Comparison of ENCODE assay signal across 20 cellular contexts in genomic region chr11:16749092-16749491, GRCh38. TPM values are rescaled to one million over a fixed set of nuclear protein-coding genes. Genes with fewer than 3 reads are reported as not detected.
DNase-seq lines count a peak whose midpoint lies in the region; ATAC-seq lines count a peak whose summit lies in the region.
"Had no signal": no experiment of that assay in that cellular context is flagged by ENCODE, and none has a peak within 500 bp of the region (broad histone marks: within the 10 kb centered on the region; RNA-seq: fewer than 3 reads in every experiment).

No MANE protein-coding gene starts in this region.

- no peak overlapping the region for H3K27ac ChIP-seq in neuronal stem cell (replicated peaks; ENCODE audit: low read length)

- no peaks in the 10 kb centered on the region for H3K27me3 ChIP-seq in neuronal stem cell (ENCODE audit: control insufficient read depth in 3 of 3, insufficient read depth in 3 of 3, low read depth in 1 of 3, low read length in 3 of 3)
- H3K27me3 ChIP-seq: MG63 had no signal

- no peak overlapping the region for H2AFZ ChIP-seq in neuronal stem cell (ENCODE audit: low read length)

- H3K9me3 ChIP-seq in neuronal stem cell (replicated peaks in 1 of 2; ENCODE audit: control insufficient read depth in 2 of 2, insufficient read depth in 1 of 2, low read depth in 1 of 2, low read length in 2 of 2) = peaks cover 0 to 13% of the 10 kb centered on the region in 2 donors
- H3K9me3 ChIP-seq: HAP-1, MG63 had no signal

- no peak overlapping the region for H2BK12ac ChIP-seq in neuronal stem cell (ENCODE audit: low read length)

- intact Hi-C loops in activated CD4-positive, alpha-beta T cell treated with anti-CD3 and anti-CD28 coated beads, Interleukin-2, amount 10 ng/mL, durations not matched to agents 24 days and 14 days (cut with micrococcal nuclease) = loop anchor here (1.0 kb wide), 1 partner anchor 11 kb away; the partner anchor contains the start of gene C11orf58

- no peak overlapping the region for H3K4me2 ChIP-seq in neuronal stem cell (ENCODE audit: insufficient read depth, low read length, poor library complexity, severe bottlenecking)

- H2BK15ac ChIP-seq in neuronal stem cell (ENCODE audit: low read length) = no peak overlapping the region

- DNase-seq in activated CD4-positive, alpha-beta T cell treated with anti-CD3 and anti-CD28 coated beads, Interleukin-2, amount 10 ng/mL, durations not matched to agents 24 days and 14 days = no peak
- DNase-seq in activated CD4-positive, alpha-beta T cell treated with anti-CD3 and anti-CD28 coated beads for 48 hours = no peak
- no peak for DNase-seq in stimulated activated naive CD8-positive, alpha-beta T cell treated with anti-CD3 and anti-CD28 coated beads, Interleukin-15, Interleukin-2, amounts not matched to agents 100 U/mL and 50 U/mL, for 24 hours
- no peak for DNase-seq in activated naive CD8-positive, alpha-beta T cell treated with anti-CD3 and anti-CD28 coated beads for 36 hours
- DNase-seq in neuronal stem cell (ENCODE audit: low spot score) = no peak
- DNase-seq: 8988T, COR-L47, GDM1, GOT3, HFFc6, KG1, MG63, NCI-H2029, NCI-H446, NCI-H524 treated with DMSO at 0.1 percent for 48 hours, NCI-H774 had no signal

- H2AK5ac ChIP-seq in neuronal stem cell (ENCODE audit: low read depth, low read length) = no peak overlapping the region

- no peak overlapping the region for H3K4me3 Mint-ChIP-seq in activated CD4-positive, alpha-beta T cell treated with anti-CD3 and anti-CD28 coated beads, Interleukin-2, amount 10 ng/mL, durations not matched to agents 24 days and 14 days
- no peak overlapping the region for H3K4me3 Mint-ChIP-seq in stimulated activated naive CD8-positive, alpha-beta T cell treated with anti-CD3 and anti-CD28 coated beads, Interleukin-15, Interleukin-2, amounts not matched to agents 100 ng/mL and 50 ng/mL, for 24 hours
- no peak overlapping the region for H3K4me3 Mint-ChIP-seq in activated naive CD8-positive, alpha-beta T cell treated with anti-CD3 and anti-CD28 coated beads for 36 hours
- H3K4me3 Mint-ChIP-seq: HFFc6 had no signal

- H3K9ac ChIP-seq in neuronal stem cell (ENCODE audit: low read depth, low read length, poor library complexity) = no peak overlapping the region

- H3K4me1 ChIP-seq in neuronal stem cell (ENCODE audit: control insufficient read depth in 2 of 2, insufficient read depth in 1 of 2, low read depth in 1 of 2, low read length in 2 of 2) = no peaks in the 10 kb centered on the region

- H3K36me3 ChIP-seq in neuronal stem cell (replicated peaks in 1 of 2; ENCODE audit: control insufficient read depth in 2 of 2, insufficient read depth in 2 of 2, low read length in 2 of 2) = peaks cover 36 to 100% of the 10 kb centered on the region in 2 donors

- peak overlapping the region; percentile 84 for H3K27ac Mint-ChIP-seq in activated CD4-positive, alpha-beta T cell treated with anti-CD3 and anti-CD28 coated beads, Interleukin-2, amount 10 ng/mL, durations not matched to agents 24 days and 14 days
- peak overlapping the region; percentile 34 for H3K27ac Mint-ChIP-seq in stimulated activated naive CD8-positive, alpha-beta T cell treated with anti-CD3 and anti-CD28 coated beads, Interleukin-15, Interleukin-2, amounts not matched to agents 100 ng/mL and 50 ng/mL, for 24 hours
- H3K27ac Mint-ChIP-seq in activated naive CD8-positive, alpha-beta T cell treated with anti-CD3 and anti-CD28 coated beads for 36 hours = peak overlapping the region; percentile 72
- H3K27ac Mint-ChIP-seq: HFFc6 had no signal

- H3K18ac ChIP-seq in neuronal stem cell (ENCODE audit: low read length) = no peak overlapping the region

- no peak overlapping the region for H4K91ac ChIP-seq in neuronal stem cell (ENCODE audit: low read depth, low read length, poor library complexity)

- no CpG with 5 or more reads among the region's 1 CpG for WGBS in neuronal stem cell (ENCODE audit: extremely low coverage in 2 of 2, insufficient read length in 2 of 2, insufficient replicate concordance in 1 of 2), 2 donors

- H2BK5ac ChIP-seq in neuronal stem cell (ENCODE audit: low read length) = no peak overlapping the region

- H3K14ac ChIP-seq in neuronal stem cell (ENCODE audit: low read length) = no peak overlapping the region

- H3K36me3 Mint-ChIP-seq in activated CD4-positive, alpha-beta T cell treated with anti-CD3 and anti-CD28 coated beads, Interleukin-2, amount 10 ng/mL, durations not matched to agents 24 days and 14 days (ENCODE audit: low read depth) = peaks cover 76% of the 10 kb centered on the region
- H3K36me3 Mint-ChIP-seq in stimulated activated naive CD8-positive, alpha-beta T cell treated with anti-CD3 and anti-CD28 coated beads, Interleukin-15, Interleukin-2, amounts not matched to agents 100 ng/mL and 50 ng/mL, for 24 hours (ENCODE audit: low read depth) = peaks cover 90% of the 10 kb centered on the region
- peaks cover 54% of the 10 kb centered on the region for H3K36me3 Mint-ChIP-seq in activated naive CD8-positive, alpha-beta T cell treated with anti-CD3 and anti-CD28 coated beads for 36 hours

- peaks cover 24% of the 10 kb centered on the region for H3K4me1 Mint-ChIP-seq in activated CD4-positive, alpha-beta T cell treated with anti-CD3 and anti-CD28 coated beads, Interleukin-2, amount 10 ng/mL, durations not matched to agents 24 days and 14 days
- H3K4me1 Mint-ChIP-seq in stimulated activated naive CD8-positive, alpha-beta T cell treated with anti-CD3 and anti-CD28 coated beads, Interleukin-15, Interleukin-2, amounts not matched to agents 100 ng/mL and 50 ng/mL, for 24 hours (ENCODE audit: low read depth) = peaks cover 58% of the 10 kb centered on the region
- H3K4me1 Mint-ChIP-seq in activated naive CD8-positive, alpha-beta T cell treated with anti-CD3 and anti-CD28 coated beads for 36 hours = peaks cover 39% of the 10 kb centered on the region

- ATAC-seq in stimulated activated naive CD8-positive, alpha-beta T cell treated with anti-CD3 and anti-CD28 coated beads, Interleukin-15, Interleukin-2, amounts not matched to agents 100 U/mL and 50 U/mL, for 24 hours = no peak
- ATAC-seq in GM21360 (IDR thresholded peaks at IDR 0.05; ENCODE audit: unreplicated experiment) = no peak

- no peaks in the 10 kb centered on the region for H3K79me1 ChIP-seq in neuronal stem cell (ENCODE audit: low read depth, low read length)

- H3K4me3 ChIP-seq in neuronal stem cell (ENCODE audit: low read length in 2 of 2) = no peak overlapping the region
- H3K4me3 ChIP-seq: GM12878, HAP-1, MG63 had no signal

- H3K23ac ChIP-seq in neuronal stem cell (ENCODE audit: low read depth, low read length, poor library complexity) = no peak overlapping the region

- no peak overlapping the region for H3K4ac ChIP-seq in neuronal stem cell (ENCODE audit: low read length)

- H4K8ac ChIP-seq in neuronal stem cell (ENCODE audit: low read depth, low read length) = no peak overlapping the region

- no peaks in the 10 kb centered on the region for H3K27me3 Mint-ChIP-seq in activated CD4-positive, alpha-beta T cell treated with anti-CD3 and anti-CD28 coated beads, Interleukin-2, amount 10 ng/mL, durations not matched to agents 24 days and 14 days
- no peaks in the 10 kb centered on the region for H3K27me3 Mint-ChIP-seq in stimulated activated naive CD8-positive, alpha-beta T cell treated with anti-CD3 and anti-CD28 coated beads, Interleukin-15, Interleukin-2, amounts not matched to agents 100 ng/mL and 50 ng/mL, for 24 hours
- H3K27me3 Mint-ChIP-seq in activated naive CD8-positive, alpha-beta T cell treated with anti-CD3 and anti-CD28 coated beads for 36 hours = no peaks in the 10 kb centered on the region

- no peak overlapping the region for H2BK120ac ChIP-seq in neuronal stem cell (ENCODE audit: low read depth, low read length)

- H3K9me3 Mint-ChIP-seq in activated CD4-positive, alpha-beta T cell treated with anti-CD3 and anti-CD28 coated beads, Interleukin-2, amount 10 ng/mL, durations not matched to agents 24 days and 14 days = no peaks in the 10 kb centered on the region
- H3K9me3 Mint-ChIP-seq in stimulated activated naive CD8-positive, alpha-beta T cell treated with anti-CD3 and anti-CD28 coated beads, Interleukin-15, Interleukin-2, amounts not matched to agents 100 ng/mL and 50 ng/mL, for 24 hours = no peaks in the 10 kb centered on the region
- H3K9me3 Mint-ChIP-seq in activated naive CD8-positive, alpha-beta T cell treated with anti-CD3 and anti-CD28 coated beads for 36 hours = no peaks in the 10 kb centered on the region
- H3K9me3 Mint-ChIP-seq: HFFc6 had no signal

RNA-seq across cellular contexts. Expression of gene C11orf58, which starts 10.6 kb away (rescaled TPM):
- total RNA-seq in activated CD4-positive, alpha-beta T cell treated with anti-CD3 and anti-CD28 coated beads, Interleukin-2, amount 10 ng/mL, durations not matched to agents 24 days and 14 days = 142 and 149 TPM in 2 replicates
- total RNA-seq in activated naive CD8-positive, alpha-beta T cell treated with anti-CD3 and anti-CD28 coated beads for 36 hours = 100 to 1,000 TPM; 151 to 153 TPM
- polyA plus RNA-seq in neuronal stem cell (2013, experiment 1 of 2) = 205 TPM
- polyA plus RNA-seq in neuronal stem cell (2013, experiment 2 of 2) = 208 TPM

Comparison
In these comparisons a context has a peak if more than half of its experiments do, and no peak if none do; other contexts are left out.
1. H3K27ac Mint-ChIP-seq: peak in every context shown above with its lines; median percentile 84 in activated CD4-positive, alpha-beta T cell treated with anti-CD3 and anti-CD28 coated beads, Interleukin-2, amount 10 ng/mL, durations not matched to agents 24 days and 14 days; 72 in activated naive CD8-positive, alpha-beta T cell treated with anti-CD3 and anti-CD28 coated beads for 36 hours; 34 in stimulated activated naive CD8-positive, alpha-beta T cell treated with anti-CD3 and anti-CD28 coated beads, Interleukin-15, Interleukin-2, amounts not matched to agents 100 ng/mL and 50 ng/mL, for 24 hours.